In genomic region chr19:48190288-48191284, GRCh38 we compare ENCODE assay signal across 2 cellular contexts.
TF ChIP-seq lines count a peak whose summit lies in the region.

No MANE protein-coding gene starts in this region.

TF ChIP-seq in GM12878, 131 proteins besides CTCF, POLR2A, EP300 and RAD21:
- TF ChIP-seq USF1 (IDR thresholded peaks at IDR 0.05; ENCODE audit: borderline replicate concordance, extremely low read length, insufficient read depth, low read depth, low read length) (peak; percentile 29), ATF3 (IDR thresholded peaks at IDR 0.05; ENCODE audit: borderline replicate concordance, extremely low read depth, low read depth, low read length) (no peak), TCF3 (IDR thresholded peaks at IDR 0.05; ENCODE audit: borderline replicate concordance, insufficient read depth, low read depth, low read length) (no peak), CEBPB (IDR thresholded peaks at IDR 0.05; ENCODE audit: borderline replicate concordance in 1 of 2, low read depth in 2 of 2, low read length in 2 of 2) (no peak)

TF ChIP-seq in liver, 16 proteins besides CTCF, POLR2A, EP300 and RAD21:
- TF ChIP-seq EGR1 (IDR thresholded peaks at IDR 0.05; ENCODE audit: low read depth in 2 of 2) (no peak), JUND (IDR thresholded peaks at IDR 0.05) (no peak), MAX (IDR thresholded peaks at IDR 0.05) (no peak), FOXA2 (IDR thresholded peaks at IDR 0.05) (no peak), NR2F2 (IDR thresholded peaks at IDR 0.05) (no peak)
